ENCODE assay signal across 1 cellular context in the genomic region with DNA sequence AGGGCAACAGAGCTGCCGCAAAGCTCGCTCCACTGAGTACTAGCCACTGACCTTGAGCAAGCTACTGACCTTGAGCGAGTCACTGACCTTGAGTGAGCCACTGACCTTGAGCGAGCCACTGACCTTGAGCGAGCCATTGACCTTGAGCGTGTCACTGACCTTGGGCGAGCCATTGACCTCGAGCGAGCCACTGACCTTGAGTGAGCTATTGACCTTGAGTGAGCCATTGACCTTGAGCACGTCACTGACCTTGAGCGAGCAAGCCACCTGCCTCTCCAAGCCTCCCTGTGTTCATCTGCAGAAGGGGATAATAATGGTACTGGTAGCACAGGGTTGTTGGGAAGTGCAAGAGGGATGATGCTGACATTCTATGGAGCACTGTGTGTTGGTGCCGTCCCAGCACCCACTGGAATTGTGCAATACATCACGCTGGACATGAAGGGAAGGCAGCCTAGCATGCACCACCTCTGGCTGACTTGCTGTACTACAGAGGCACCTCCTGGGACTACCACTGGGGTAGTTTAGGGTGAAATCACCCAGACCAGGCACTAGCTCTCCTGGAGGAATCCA.
TF ChIP-seq lines count a peak whose summit lies in the region.

No MANE protein-coding gene starts in this region.

TF ChIP-seq in K562, 482 proteins besides CTCF, POLR2A, EP300 and RAD21 (continued from another document):
- TF ChIP-seq CEBPG (CRISPR knock-in tag; IDR thresholded peaks at IDR 0.05) (peak; percentile 99), CEBPG (tag; conservative IDR thresholded peaks at IDR 0.05 in 1 of 2, IDR thresholded peaks at IDR 0.05 in 1 of 2) (peak; percentile 86 to 96), NFRKB (IDR thresholded peaks at IDR 0.05; ENCODE audit: low read depth) (0 out of 2 replicates have a peak, but pooled peaks have one; percentile 29), SMC3 (conservative IDR thresholded peaks at IDR 0.05; ENCODE audit: insufficient read depth, low read depth, low read length) (0 out of 2 replicates have a peak, but pooled peaks have one; percentile 20), MCM7 (IDR thresholded peaks at IDR 0.05) (no peak), FOXA3 (CRISPR knock-in tag; conservative IDR thresholded peaks at IDR 0.05 in 1 of 2, IDR thresholded peaks at IDR 0.05 in 1 of 2) (peak in 1 of 2 experiments; percentile 64; a peak in 1 of 4 replicates), CBX3 (IDR thresholded peaks at IDR 0.05; ENCODE audit: borderline replicate concordance in 1 of 2, low read length in 2 of 2) (peak in 1 of 2 experiments; percentile 71; a peak in 1 of 3 replicates), ESRRA (IDR thresholded peaks at IDR 0.05; ENCODE audit: borderline replicate concordance, low read depth) (peak; percentile 100), TEAD1 (CRISPR knock-in tag; IDR thresholded peaks at IDR 0.05) (peak in 1 of 2 experiments; percentile 79; a peak in 2 of 4 replicates), JUN (IDR thresholded peaks at IDR 0.05; ENCODE audit: borderline replicate concordance, low read depth, low read length) (no peak), JUN (CRISPR knock-in tag; IDR thresholded peaks at IDR 0.05; ENCODE audit: borderline replicate concordance) (peak; percentile 63; the same call in 1 of the 2 replicates), CBFB (CRISPR knock-in tag; IDR thresholded peaks at IDR 0.05) (peak; percentile 78; the same call in 1 of the 2 replicates), ZNF143 (CRISPR knock-in tag; IDR thresholded peaks at IDR 0.05) (peak; percentile 59), JUND (IDR thresholded peaks at IDR 0.05; ENCODE audit: borderline replicate concordance, low read depth, low read length) (0 out of 2 replicates have a peak, but pooled peaks have one; percentile 7), JUND (tag; IDR thresholded peaks at IDR 0.05; ENCODE audit: borderline replicate concordance, low read depth, low read length) (no peak), THRAP3 (IDR thresholded peaks at IDR 0.05; ENCODE audit: borderline replicate concordance) (0 out of 2 replicates have a peak, but pooled peaks have one; percentile 69), SMARCA5 (IDR thresholded peaks at IDR 0.05) (0 out of 2 replicates have a peak, but pooled peaks have one; percentile 59)
- TF ChIP-seq, protein P1, sequence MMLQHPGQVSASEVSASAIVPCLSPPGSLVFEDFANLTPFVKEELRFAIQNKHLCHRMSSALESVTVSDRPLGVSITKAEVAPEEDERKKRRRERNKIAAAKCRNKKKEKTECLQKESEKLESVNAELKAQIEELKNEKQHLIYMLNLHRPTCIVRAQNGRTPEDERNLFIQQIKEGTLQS (IDR thresholded peaks at IDR 0.05), result peak; percentile 69; the same call in 1 of the 2 replicates
- TF ChIP-seq, protein P1 (CRISPR knock-in tag; conservative IDR thresholded peaks at IDR 0.05), result no peak
- TF ChIP-seq, protein P2, sequence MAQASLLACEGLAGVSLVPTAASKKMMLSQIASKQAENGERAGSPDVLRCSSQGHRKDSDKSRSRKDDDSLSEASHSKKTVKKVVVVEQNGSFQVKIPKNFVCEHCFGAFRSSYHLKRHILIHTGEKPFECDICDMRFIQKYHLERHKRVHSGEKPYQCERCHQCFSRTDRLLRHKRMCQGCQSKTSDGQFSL (CRISPR knock-in tag; IDR thresholded peaks at IDR 0.05), result 0 out of 2 replicates have a peak, but pooled peaks have one; percentile 51
- TF ChIP-seq, protein P2 (tag; IDR thresholded peaks at IDR 0.05), result no peak
- TF ChIP-seq, protein P3, sequence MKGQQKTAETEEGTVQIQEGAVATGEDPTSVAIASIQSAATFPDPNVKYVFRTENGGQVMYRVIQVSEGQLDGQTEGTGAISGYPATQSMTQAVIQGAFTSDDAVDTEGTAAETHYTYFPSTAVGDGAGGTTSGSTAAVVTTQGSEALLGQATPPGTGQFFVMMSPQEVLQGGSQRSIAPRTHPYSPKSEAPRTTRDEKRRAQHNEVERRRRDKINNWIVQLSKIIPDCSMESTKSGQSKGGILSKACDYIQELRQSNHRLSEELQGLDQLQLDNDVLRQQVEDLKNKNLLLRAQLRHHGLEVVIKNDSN (CRISPR knock-in tag; IDR thresholded peaks at IDR 0.05), result peak; percentile 28; the same call in 1 of the 2 replicates
- TF ChIP-seq, protein P4, sequence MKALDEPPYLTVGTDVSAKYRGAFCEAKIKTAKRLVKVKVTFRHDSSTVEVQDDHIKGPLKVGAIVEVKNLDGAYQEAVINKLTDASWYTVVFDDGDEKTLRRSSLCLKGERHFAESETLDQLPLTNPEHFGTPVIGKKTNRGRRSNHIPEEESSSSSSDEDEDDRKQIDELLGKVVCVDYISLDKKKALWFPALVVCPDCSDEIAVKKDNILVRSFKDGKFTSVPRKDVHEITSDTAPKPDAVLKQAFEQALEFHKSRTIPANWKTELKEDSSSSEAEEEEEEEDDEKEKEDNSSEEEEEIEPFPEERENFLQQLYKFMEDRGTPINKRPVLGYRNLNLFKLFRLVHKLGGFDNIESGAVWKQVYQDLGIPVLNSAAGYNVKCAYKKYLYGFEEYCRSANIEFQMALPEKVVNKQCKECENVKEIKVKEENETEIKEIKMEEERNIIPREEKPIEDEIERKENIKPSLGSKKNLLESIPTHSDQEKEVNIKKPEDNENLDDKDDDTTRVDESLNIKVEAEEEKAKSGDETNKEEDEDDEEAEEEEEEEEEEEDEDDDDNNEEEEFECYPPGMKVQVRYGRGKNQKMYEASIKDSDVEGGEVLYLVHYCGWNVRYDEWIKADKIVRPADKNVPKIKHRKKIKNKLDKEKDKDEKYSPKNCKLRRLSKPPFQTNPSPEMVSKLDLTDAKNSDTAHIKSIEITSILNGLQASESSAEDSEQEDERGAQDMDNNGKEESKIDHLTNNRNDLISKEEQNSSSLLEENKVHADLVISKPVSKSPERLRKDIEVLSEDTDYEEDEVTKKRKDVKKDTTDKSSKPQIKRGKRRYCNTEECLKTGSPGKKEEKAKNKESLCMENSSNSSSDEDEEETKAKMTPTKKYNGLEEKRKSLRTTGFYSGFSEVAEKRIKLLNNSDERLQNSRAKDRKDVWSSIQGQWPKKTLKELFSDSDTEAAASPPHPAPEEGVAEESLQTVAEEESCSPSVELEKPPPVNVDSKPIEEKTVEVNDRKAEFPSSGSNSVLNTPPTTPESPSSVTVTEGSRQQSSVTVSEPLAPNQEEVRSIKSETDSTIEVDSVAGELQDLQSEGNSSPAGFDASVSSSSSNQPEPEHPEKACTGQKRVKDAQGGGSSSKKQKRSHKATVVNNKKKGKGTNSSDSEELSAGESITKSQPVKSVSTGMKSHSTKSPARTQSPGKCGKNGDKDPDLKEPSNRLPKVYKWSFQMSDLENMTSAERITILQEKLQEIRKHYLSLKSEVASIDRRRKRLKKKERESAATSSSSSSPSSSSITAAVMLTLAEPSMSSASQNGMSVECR (CRISPR knock-in tag; IDR thresholded peaks at IDR 0.05), result peak; percentile 33; the same call in 1 of the 2 replicates
